Comparison of ENCODE assay signal across 14 cellular contexts in genomic region chr9:88971131-88971960, GRCh38. TPM values are rescaled to one million over a fixed set of nuclear protein-coding genes. Genes with fewer than 3 reads are reported as not detected.
"Had no signal": no experiment of that assay in that cellular context is flagged by ENCODE, and none has a peak within 500 bp of the region (broad histone marks: within the 10 kb centered on the region; RNA-seq: fewer than 3 reads in every experiment).

No MANE protein-coding gene starts in this region.

- H3K36me3 ChIP-seq: thyroid gland had no signal

- H3K4me3 ChIP-seq: thyroid gland had no signal

- DNase-seq: activated CD4-positive, alpha-beta memory T cell treated with anti-CD3 and anti-CD28 coated beads for 36 hours; activated CD4-positive, alpha-beta T cell treated with anti-CD3 and anti-CD28 coated beads for 48 hours; activated gamma-delta T cell treated with Interleukin-2 at 50 U/mL for 16 hours; activated T-cell treated with anti-CD3 and anti-CD28 coated beads, Interleukin-2, amount 50 U/mL, for 1 hour; anterior cingulate cortex; left colon; stimulated activated CD4-positive, alpha-beta T cell treated with anti-CD3 and anti-CD28 coated beads, Interleukin-4, amount 100 ng/mL, for 4 hours; stimulated activated naive CD8-positive, alpha-beta T cell treated with anti-CD3 and anti-CD28 coated beads, Interleukin-15, Interleukin-2, amounts not matched to agents 100 U/mL and 50 U/mL, for 24 hours; T-helper 17 cell; thyroid gland had no signal

- H3K27ac Mint-ChIP-seq: activated CD4-positive, alpha-beta memory T cell treated with anti-CD3 and anti-CD28 coated beads for 36 hours; activated naive CD4-positive, alpha-beta T cell treated with anti-CD3 and anti-CD28 coated beads, Interleukin-2, amount 50 U/mL, for 24 hours; memory B cell; natural killer cell treated with Interleukin-12 subunit alpha and Interleukin-12 subunit beta and Interleukin-15 and Interleukin-18, amount 100 ng/mL, for 72 hours; T-helper 17 cell had no signal

- H3K27me3 Mint-ChIP-seq: activated naive CD4-positive, alpha-beta T cell treated with anti-CD3 and anti-CD28 coated beads, Interleukin-2, amount 50 U/mL, for 24 hours had no signal

- H3K4me3 Mint-ChIP-seq: activated CD4-positive, alpha-beta memory T cell treated with anti-CD3 and anti-CD28 coated beads for 36 hours; activated naive CD4-positive, alpha-beta T cell treated with anti-CD3 and anti-CD28 coated beads, Interleukin-2, amount 50 U/mL, for 24 hours; central memory CD8-positive, alpha-beta T cell; memory B cell; natural killer cell treated with Interleukin-12 subunit alpha and Interleukin-12 subunit beta and Interleukin-15 and Interleukin-18, amount 100 ng/mL, for 72 hours; T-helper 17 cell had no signal

- H3K36me3 Mint-ChIP-seq: activated CD4-positive, alpha-beta memory T cell treated with anti-CD3 and anti-CD28 coated beads for 36 hours; activated naive CD4-positive, alpha-beta T cell treated with anti-CD3 and anti-CD28 coated beads, Interleukin-2, amount 50 U/mL, for 24 hours; memory B cell; natural killer cell treated with Interleukin-12 subunit alpha and Interleukin-12 subunit beta and Interleukin-15 and Interleukin-18, amount 100 ng/mL, for 72 hours had no signal

- H3K27me3 ChIP-seq: thyroid gland had no signal

- H3K4me1 Mint-ChIP-seq: activated naive CD4-positive, alpha-beta T cell treated with anti-CD3 and anti-CD28 coated beads, Interleukin-2, amount 50 U/mL, for 24 hours; central memory CD8-positive, alpha-beta T cell; memory B cell; T-helper 17 cell had no signal

- H3K9me3 Mint-ChIP-seq: activated CD4-positive, alpha-beta memory T cell treated with anti-CD3 and anti-CD28 coated beads for 36 hours; activated naive CD4-positive, alpha-beta T cell treated with anti-CD3 and anti-CD28 coated beads, Interleukin-2, amount 50 U/mL, for 24 hours; central memory CD8-positive, alpha-beta T cell; natural killer cell treated with Interleukin-12 subunit alpha and Interleukin-12 subunit beta and Interleukin-15 and Interleukin-18, amount 100 ng/mL, for 72 hours had no signal

- H3K9me3 ChIP-seq: thyroid gland had no signal

- ATAC-seq: left colon; natural killer cell treated with Interleukin-12 subunit alpha and Interleukin-12 subunit beta and Interleukin-15 and Interleukin-18, amount 100 ng/mL, for 72 hours; stimulated activated naive CD8-positive, alpha-beta T cell treated with anti-CD3 and anti-CD28 coated beads, Interleukin-15, Interleukin-2, amounts not matched to agents 100 U/mL and 50 U/mL, for 24 hours; T-helper 17 cell had no signal

- H3K4me1 ChIP-seq: thyroid gland had no signal

- H3K27ac ChIP-seq: thyroid gland had no signal

RNA-seq across cellular contexts. Expression of gene S1PR3, which starts 19.9 kb away (rescaled TPM):
- total RNA-seq: natural killer cell treated with Interleukin-12 subunit alpha and Interleukin-12 subunit beta and Interleukin-15 and Interleukin-18, amount 100 ng/mL, for 72 hours had no signal
